In the genomic region with DNA sequence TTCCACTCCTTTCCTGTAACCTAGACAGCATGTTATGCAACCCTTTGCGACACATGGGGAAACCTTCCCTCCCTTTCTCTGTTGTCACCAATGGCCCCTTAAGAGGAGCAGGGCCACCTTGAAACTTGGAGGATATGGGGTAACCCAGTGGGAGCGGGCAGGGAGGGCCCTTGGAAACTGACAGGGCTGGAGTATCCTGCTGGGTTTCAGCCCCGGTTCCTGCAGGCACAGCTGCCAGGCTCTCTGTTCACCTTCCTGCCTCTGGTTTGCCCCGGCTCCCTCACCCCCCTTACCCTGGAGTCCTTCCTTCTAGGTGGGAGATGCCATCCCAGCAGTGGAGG, we compare ENCODE assay signal across 8 cellular contexts. TPM values are rescaled to one million over a fixed set of nuclear protein-coding genes. Genes with fewer than 3 reads are reported as not detected.
DNase-seq lines count a peak whose midpoint lies in the region; ATAC-seq and TF ChIP-seq lines count a peak whose summit lies in the region.

No MANE protein-coding gene starts in this region.

- peak overlapping the region; percentile 99 for H3K27ac Mint-ChIP-seq in memory B cell

- intact Hi-C loops in left ventricle myocardium inferior (cut with micrococcal nuclease) = no loop called here
- intact Hi-C loops in Right ventricle myocardium superior (cut with DNase I) = loop anchor here (5.0 kb wide), 1 partner anchor 38 kb away; a partner anchor contains a TSS
- intact Hi-C loops in ascending aorta (cut with DNase I) = no loop called here

- H3K9me3 ChIP-seq in left ventricle myocardium inferior (replicated peaks) (no peaks in the 10 kb centered on the region), ascending aorta (no peaks in the 10 kb centered on the region)

- WGBS in urinary bladder = 86% methylated on average over 4 of the region's 4 CpGs

- H3K27me3 ChIP-seq in left ventricle myocardium inferior (ENCODE audit: low read depth) (no peaks in the 10 kb centered on the region), ascending aorta (no peaks in the 10 kb centered on the region)

- H3K27me3 Mint-ChIP-seq in memory B cell = no peaks in the 10 kb centered on the region

- H3K36me3 ChIP-seq in left ventricle myocardium inferior (peaks cover 35% of the 10 kb centered on the region), ascending aorta (peaks cover 16 to 36% of the 10 kb centered on the region in 2 donors), urinary bladder (ENCODE audit: insufficient read depth) (peaks cover 2% of the 10 kb centered on the region)

- H3K9me3 Mint-ChIP-seq in memory B cell = no peaks in the 10 kb centered on the region

- H3K4me3 ChIP-seq in left ventricle myocardium inferior (peak overlapping the region; percentile 82), ascending aorta (peak overlapping the region; percentile 75 to 93), urinary bladder (ENCODE audit: low read depth, low read length) (no peak overlapping the region)

- ATAC-seq in Right ventricle myocardium superior (ENCODE audit: poor library complexity) (no peak), memory B cell (ENCODE audit: low read depth) (no peak)

- H3K4me1 Mint-ChIP-seq in memory B cell = peaks cover 11% of the 10 kb centered on the region

- peaks cover 9% of the 10 kb centered on the region for H3K36me3 Mint-ChIP-seq in memory B cell

- peak overlapping the region; percentile 89 for H3K4me3 Mint-ChIP-seq in memory B cell

- TF ChIP-seq CTCF in left ventricle myocardium inferior (IDR thresholded peaks at IDR 0.05; ENCODE audit: borderline replicate concordance) (no peak), ascending aorta (IDR thresholded peaks at IDR 0.05) (no peak)

- DNase-seq in left ventricle myocardium inferior = no peak
- no peak for DNase-seq in Right ventricle myocardium superior
- DNase-seq in ascending aorta (ENCODE audit: low spot score in 2 of 2) = peak in 1 of 2 donors; percentile 63
- no peak for DNase-seq in memory B cell (ENCODE audit: low spot score in 2 of 2)
- DNase-seq in cerebellar cortex (ENCODE audit: low spot score) = no peak
- no peak for DNase-seq in stimulated activated CD4-positive, alpha-beta T cell treated with anti-CD3 and anti-CD28 coated beads, Interleukin-15, amount 100 ng/mL, for 24 hours
- no peak for DNase-seq in SW 1271 (lab: John Stamatoyannopoulos, UW)

- H3K27ac ChIP-seq in left ventricle myocardium inferior (replicated peaks) (peak overlapping the region; percentile 100), ascending aorta (peak overlapping the region; percentile 95 to 99), urinary bladder (ENCODE audit: low read depth) (peak overlapping the region; percentile 84)

- H3K4me1 ChIP-seq in left ventricle myocardium inferior (peaks cover 49% of the 10 kb centered on the region), ascending aorta (peaks cover 7 to 10% of the 10 kb centered on the region in 2 donors), urinary bladder (ENCODE audit: insufficient read depth) (no peaks in the 10 kb centered on the region)

RNA-seq across cellular contexts. Expression of a gene that starts 1.5 kb away (rescaled TPM):
- total RNA-seq in left ventricle myocardium inferior = 321 TPM
- 417 TPM for total RNA-seq in Right ventricle myocardium superior
- 153 TPM for total RNA-seq in ascending aorta
- total RNA-seq in urinary bladder = 69.0 TPM
- 294 TPM for polyA plus RNA-seq in urinary bladder

RNA-seq across cellular contexts. Expression of a gene that starts 2.0 kb away (rescaled TPM):
- total RNA-seq in left ventricle myocardium inferior = 97.5 TPM
- total RNA-seq in Right ventricle myocardium superior = 97.5 TPM
- total RNA-seq in ascending aorta = 384 TPM
- total RNA-seq in urinary bladder = 124 TPM
- polyA plus RNA-seq in urinary bladder = 245 TPM

RNA-seq across cellular contexts. Expression of a gene that starts 14.1 kb away (rescaled TPM):
- 213 TPM for total RNA-seq in left ventricle myocardium inferior
- 241 TPM for total RNA-seq in Right ventricle myocardium superior
- 53.4 TPM for total RNA-seq in ascending aorta
- 13.3 TPM for total RNA-seq in urinary bladder
- 53.2 TPM for polyA plus RNA-seq in urinary bladder

RNA-seq across cellular contexts. Expression of a gene that starts 19.2 kb away (rescaled TPM):
- not detected for total RNA-seq in left ventricle myocardium inferior
- not detected for total RNA-seq in Right ventricle myocardium superior
- not detected for total RNA-seq in ascending aorta
- not detected for total RNA-seq in urinary bladder
- 0.29 TPM for polyA plus RNA-seq in urinary bladder

RNA-seq across cellular contexts. Expression of a gene that starts 20.6 kb away (rescaled TPM):
- total RNA-seq in left ventricle myocardium inferior (7.5 TPM), Right ventricle myocardium superior (7.7 TPM), ascending aorta (5.1 TPM), urinary bladder (2.6 TPM)
- 10.2 TPM for polyA plus RNA-seq in urinary bladder
